ENCODE assay signal across 18 cellular contexts in genomic region chr2:20557635-20558034, GRCh38.
DNase-seq lines count a peak whose midpoint lies in the region; ATAC-seq, FAIRE-seq and TF ChIP-seq lines count a peak whose summit lies in the region.
"Had no signal": no experiment of that assay in that cellular context is flagged by ENCODE, and none has a peak within 500 bp of the region (broad histone marks: within the 10 kb centered on the region; RNA-seq: fewer than 3 reads in every experiment).

No MANE protein-coding gene starts in this region.

- H3K27me3 ChIP-seq in GM23338 (ENCODE audit: insufficient read depth), result no peaks in the 10 kb centered on the region
- no peaks in the 10 kb centered on the region for H3K27me3 ChIP-seq in H1 (replicated peaks in 1 of 4; ENCODE audit: control insufficient read depth in 3 of 4, extremely low read depth in 1 of 4, insufficient read depth in 3 of 4, low read length in 3 of 4)
- H3K27me3 ChIP-seq in neural progenitor cell, result peaks cover 6% of the 10 kb centered on the region

- no peaks in the 10 kb centered on the region; the same call in 2 of the 3 replicates for H3K9me3 Mint-ChIP-seq in GM23338
- H3K9me3 Mint-ChIP-seq in neural progenitor cell, result peaks cover 7% of the 10 kb centered on the region
- H3K9me3 Mint-ChIP-seq in endothelial cell (ENCODE audit: unreplicated experiment), result no peaks in the 10 kb centered on the region
- H3K9me3 Mint-ChIP-seq: CD8-positive, alpha-beta T cell; HFFc6 had no signal

- no peak overlapping the region for H3K14ac ChIP-seq in H1 (ENCODE audit: insufficient read length)

- TF ChIP-seq RAD21 in H1 (IDR thresholded peaks at IDR 0.05 in 1 of 2, conservative IDR thresholded peaks at IDR 0.05 in 1 of 2; ENCODE audit: low read depth in 2 of 2, low read length in 2 of 2), result no peak

- FAIRE-seq in H1 (lab: Jason Lieb, UNC), result no peak
- FAIRE-seq: A204.1 had no signal

- H3K9me3 ChIP-seq in H1 (ENCODE audit: insufficient read depth in 2 of 2, low read depth in 1 of 2, low read length in 1 of 2) (no peaks in the 10 kb centered on the region), neural progenitor cell (ENCODE audit: low read depth) (no peaks in the 10 kb centered on the region)

- no peaks in the 10 kb centered on the region for H3K36me3 ChIP-seq in GM23338 (ENCODE audit: insufficient read depth)
- no peaks in the 10 kb centered on the region for H3K36me3 ChIP-seq in H1 (ENCODE audit: control insufficient read depth in 2 of 4, insufficient read depth in 4 of 4, low read length in 3 of 4)
- no peaks in the 10 kb centered on the region for H3K36me3 ChIP-seq in neural progenitor cell

- peak; percentile 80 for ATAC-seq in GM23338
- ATAC-seq in HG03521 (IDR thresholded peaks at IDR 0.05; ENCODE audit: unreplicated experiment), result no peak
- ATAC-seq: CD8-positive, alpha-beta T cell; K562 had no signal

- H3K18ac ChIP-seq in H1 (ENCODE audit: extremely low read depth, low read length), result no peak overlapping the region

- no peak overlapping the region for H2BK15ac ChIP-seq in H1 (ENCODE audit: low read length)

- no peak overlapping the region for H2BK5ac ChIP-seq in H1 (ENCODE audit: low read depth, low read length)

- H3K4me3 ChIP-seq in GM23338 (no peak overlapping the region), H1 (ENCODE audit: extremely low read depth in 1 of 4, insufficient read depth in 2 of 4, low read depth in 3 of 4, low read length in 4 of 4) (no peak overlapping the region; a peak in 1 of 8 replicates), neural progenitor cell (no peak overlapping the region)
- H3K4me3 ChIP-seq: GM23248, K562 had no signal

- no peaks in the 10 kb centered on the region for H3K36me3 Mint-ChIP-seq in GM23338 (ENCODE audit: low read depth)
- no peaks in the 10 kb centered on the region for H3K36me3 Mint-ChIP-seq in neural progenitor cell
- no peaks in the 10 kb centered on the region for H3K36me3 Mint-ChIP-seq in endothelial cell (ENCODE audit: low read depth, unreplicated experiment)
- H3K36me3 Mint-ChIP-seq: CD14-positive monocyte; CD8-positive, alpha-beta T cell had no signal

- POLR2A ChIA-PET in H1 (lab: Charles Lee; ENCODE audit: partially characterized antibody), result interaction anchor here (4.9 kb wide), 1 partner anchor 110 kb away, joined by 20 read pairs; the partner anchor contains the start of gene RHOB

- peaks cover 4% of the 10 kb centered on the region; the same call in 1 of the 2 replicates for H3K23me2 ChIP-seq in H1 (ENCODE audit: low read depth, low read length)

- H3K23ac ChIP-seq in H1 (ENCODE audit: insufficient read length), result no peak overlapping the region

- no peak overlapping the region for H3K4ac ChIP-seq in H1 (replicated peaks; ENCODE audit: insufficient read length, low read depth, low read length)

- H3K4me1 Mint-ChIP-seq in GM23338 (peaks cover 34% of the 10 kb centered on the region), neural progenitor cell (peaks cover 43% of the 10 kb centered on the region), endothelial cell (ENCODE audit: unreplicated experiment) (peaks cover 33% of the 10 kb centered on the region)
- H3K4me1 Mint-ChIP-seq: CD14-positive monocyte had no signal

- H3K27ac Mint-ChIP-seq in GM23338 (no peak overlapping the region), neural progenitor cell (peak overlapping the region; percentile 22), endothelial cell (ENCODE audit: unreplicated experiment) (no peak overlapping the region)
- H3K27ac Mint-ChIP-seq: B cell; CD14-positive monocyte; CD8-positive, alpha-beta T cell; HFFc6 had no signal

- H3K9me2 ChIP-seq in GM23338 (ENCODE audit: insufficient read depth), result peaks cover 4% of the 10 kb centered on the region; the same call in 1 of the 2 replicates

- 77% methylated on average over 3 of the region's 3 CpGs; no CpG with 5 or more reads in 1 of the 2 experiments for WGBS in H1 (ENCODE audit: extremely low coverage in 1 of 2, insufficient coverage in 1 of 2, insufficient read length in 1 of 2, insufficient replicate concordance in 2 of 2, low coverage in 1 of 2, low lambda C conversion rate in 2 of 2, missing lambda C conversion rate in 1 of 2), 2 experiments

- H3K27ac ChIP-seq in GM23338 (ENCODE audit: low read depth) (no peak overlapping the region; the same call in 1 of the 2 replicates), H1 (ENCODE audit: low read depth, low read length) (no peak overlapping the region), neural progenitor cell (no peak overlapping the region)
- H3K27ac ChIP-seq: GM23248, HL-60 had no signal

- H3K79me2 ChIP-seq in GM23338 (replicated peaks; ENCODE audit: insufficient read depth) (no peaks in the 10 kb centered on the region), H1 (ENCODE audit: control insufficient read depth in 1 of 2, insufficient read depth in 2 of 2, low read length in 2 of 2) (no peaks in the 10 kb centered on the region), neural progenitor cell (ENCODE audit: low read depth) (no peaks in the 10 kb centered on the region)

- H3F3A ChIP-seq in GM23338 (replicated peaks; ENCODE audit: low read depth) (no peaks in the 10 kb centered on the region), neural progenitor cell (ENCODE audit: low read depth) (peaks cover 7% of the 10 kb centered on the region)

- TF ChIP-seq EP300 in H1 (IDR thresholded peaks at IDR 0.05; ENCODE audit: borderline replicate concordance in 1 of 2, low read depth in 2 of 2, low read length in 2 of 2), result no peak

- peaks cover 26% of the 10 kb centered on the region for H3K4me1 ChIP-seq in GM23338 (ENCODE audit: insufficient read depth)
- peaks cover 8 to 18% (median 13%) of the 10 kb centered on the region in 4 experiments; a peak in 6 of 7 replicates for H3K4me1 ChIP-seq in H1 (replicated peaks in 1 of 4; ENCODE audit: control insufficient read depth in 3 of 4, insufficient read depth in 4 of 4, low read length in 3 of 4)
- peaks cover 16% of the 10 kb centered on the region for H3K4me1 ChIP-seq in neural progenitor cell

- H3K4me2 ChIP-seq in GM23338 (peak overlapping the region; percentile 40), H1 (ENCODE audit: insufficient read depth in 1 of 2, low read depth in 2 of 2, low read length in 2 of 2) (no peak overlapping the region), neural progenitor cell (peak overlapping the region; percentile 47)

- TF ChIP-seq CTCF in GM23338 (conservative IDR thresholded peaks at IDR 0.05; ENCODE audit: low read depth in 2 of 2) (no peak), H1 (IDR thresholded peaks at IDR 0.05; ENCODE audit: control extremely low read depth in 1 of 3, insufficient read depth in 1 of 3, low read depth in 1 of 3, low read length in 3 of 3) (no peak), neural progenitor cell (IDR thresholded peaks at IDR 0.05) (no peak), endothelial cell (IDR thresholded peaks at IDR 0.05; ENCODE audit: unreplicated experiment) (no peak)

- H3K27me3 Mint-ChIP-seq in GM23338 (ENCODE audit: insufficient read depth, low read depth, poor library complexity) (peaks cover 7% of the 10 kb centered on the region), neural progenitor cell (ENCODE audit: insufficient read depth, low read depth) (peaks cover 3% of the 10 kb centered on the region), endothelial cell (ENCODE audit: unreplicated experiment) (peaks cover 7% of the 10 kb centered on the region)

- H3K56ac ChIP-seq in H1 (replicated peaks; ENCODE audit: insufficient read length, low read depth, low read length), result no peak overlapping the region

- no peak overlapping the region for H2AFZ ChIP-seq in GM23338
- H2AFZ ChIP-seq in H1 (ENCODE audit: low read length), result no peak overlapping the region
- H2AFZ ChIP-seq in neural progenitor cell (replicated peaks), result no peak overlapping the region
- H2AFZ ChIP-seq: GM23248 had no signal

- no peak overlapping the region for H2BK120ac ChIP-seq in H1 (replicated peaks; ENCODE audit: low read depth, low read length)

- H2BK20ac ChIP-seq in H1 (ENCODE audit: low read length), result no peak overlapping the region; the same call in 1 of the 2 replicates

- H3K4me3 Mint-ChIP-seq in GM23338 (no peak overlapping the region), neural progenitor cell (no peak overlapping the region), endothelial cell (ENCODE audit: unreplicated experiment) (no peak overlapping the region)
- H3K4me3 Mint-ChIP-seq: B cell; CD8-positive, alpha-beta T cell; HFFc6 had no signal

- peak; percentile 46 for DNase-seq in GM23338 (ENCODE audit: low spot score)
- DNase-seq in H1 (ENCODE audit: low read depth in 1 of 2, low spot score in 2 of 2), result no peak
- no peak for DNase-seq in neural progenitor cell (ENCODE audit: low spot score)
- no peak for DNase-seq in NCI-H1105 treated with DMSO at 0.1 percent for 48 hours (lab: John Stamatoyannopoulos, UW)
- no peak for DNase-seq in erythroblast (lab: John Stamatoyannopoulos, UW)
- no peak for DNase-seq in endothelial cell (ENCODE audit: low spot score)
- DNase-seq: CD8-positive, alpha-beta T cell; COR-L47; DND-41; GM23248; HCEC 1CT; HFFc6 had no signal

- H2AK5ac ChIP-seq in H1 (ENCODE audit: low read depth, low read length), result no peak overlapping the region

- no peak overlapping the region for H2BK12ac ChIP-seq in H1 (ENCODE audit: low read depth, low read length)

- CTCF ChIA-PET in H1 (lab: Charles Lee; ENCODE audit: partially characterized antibody), result interaction anchor here (1.4 to 2.6 kb wide), 2 partner anchors 14 to 68 kb away, joined by 3 to 8 read pairs; no protein-coding TSS in a partner anchor

- H3K9ac ChIP-seq in H1 (replicated peaks in 1 of 4; ENCODE audit: extremely low read depth in 1 of 4, low read depth in 3 of 4, low read length in 3 of 4), result no peak overlapping the region
- H3K9ac ChIP-seq in neural progenitor cell, result no peak overlapping the region
- H3K9ac ChIP-seq: GM23248 had no signal

- no peaks in the 10 kb centered on the region for H3K79me1 ChIP-seq in H1 (ENCODE audit: low read depth, low read length)

- no peak overlapping the region for H4K8ac ChIP-seq in H1 (ENCODE audit: extremely low read depth, insufficient read depth, low read length)

- TF ChIP-seq POLR2A in H1 (IDR thresholded peaks at IDR 0.05; ENCODE audit: control extremely low read depth in 1 of 2, low read depth in 2 of 2, low read length in 2 of 2) (no peak), erythroblast (IDR thresholded peaks at IDR 0.05; ENCODE audit: low read length) (no peak)

- H4K91ac ChIP-seq in H1 (replicated peaks; ENCODE audit: insufficient read length, low read length), result no peak overlapping the region

- H4K5ac ChIP-seq in H1 (ENCODE audit: insufficient read length, low read depth, low read length), result no peak overlapping the region

- no peaks in the 10 kb centered on the region for H4K20me1 ChIP-seq in GM23338 (replicated peaks; ENCODE audit: insufficient read depth)
- H4K20me1 ChIP-seq in H1 (replicated peaks in 1 of 2; ENCODE audit: control insufficient read depth in 1 of 2, insufficient read depth in 2 of 2, low read length in 2 of 2), result no peaks in the 10 kb centered on the region
- H4K20me1 ChIP-seq in neural progenitor cell (ENCODE audit: low read depth), result no peaks in the 10 kb centered on the region

TF ChIP-seq in GM23338, 12 proteins besides CTCF, POLR2A, EP300 and RAD21 (continues in another document):
- TF ChIP-seq JUNB (IDR thresholded peaks at IDR 0.05; ENCODE audit: unreplicated experiment) (no peak), POLR2AphosphoS5 (IDR thresholded peaks at IDR 0.05; ENCODE audit: low read depth) (no peak)

TF ChIP-seq in H1, 55 proteins besides CTCF, POLR2A, EP300 and RAD21 (continues in another document):
- TF ChIP-seq CTBP2 (IDR thresholded peaks at IDR 0.05; ENCODE audit: borderline replicate concordance, insufficient read depth, insufficient read length, low read length), result peak; percentile 73

Comparison
In these comparisons a context has a peak if more than half of its experiments do, and no peak if none do; other contexts are left out.
1. H3K4me2 ChIP-seq: peak in GM23338 (single experiment) and neural progenitor cell (single experiment); none in H1 (0 of 2).